ENCODE assay signal across 9 cellular contexts in the genomic region with DNA sequence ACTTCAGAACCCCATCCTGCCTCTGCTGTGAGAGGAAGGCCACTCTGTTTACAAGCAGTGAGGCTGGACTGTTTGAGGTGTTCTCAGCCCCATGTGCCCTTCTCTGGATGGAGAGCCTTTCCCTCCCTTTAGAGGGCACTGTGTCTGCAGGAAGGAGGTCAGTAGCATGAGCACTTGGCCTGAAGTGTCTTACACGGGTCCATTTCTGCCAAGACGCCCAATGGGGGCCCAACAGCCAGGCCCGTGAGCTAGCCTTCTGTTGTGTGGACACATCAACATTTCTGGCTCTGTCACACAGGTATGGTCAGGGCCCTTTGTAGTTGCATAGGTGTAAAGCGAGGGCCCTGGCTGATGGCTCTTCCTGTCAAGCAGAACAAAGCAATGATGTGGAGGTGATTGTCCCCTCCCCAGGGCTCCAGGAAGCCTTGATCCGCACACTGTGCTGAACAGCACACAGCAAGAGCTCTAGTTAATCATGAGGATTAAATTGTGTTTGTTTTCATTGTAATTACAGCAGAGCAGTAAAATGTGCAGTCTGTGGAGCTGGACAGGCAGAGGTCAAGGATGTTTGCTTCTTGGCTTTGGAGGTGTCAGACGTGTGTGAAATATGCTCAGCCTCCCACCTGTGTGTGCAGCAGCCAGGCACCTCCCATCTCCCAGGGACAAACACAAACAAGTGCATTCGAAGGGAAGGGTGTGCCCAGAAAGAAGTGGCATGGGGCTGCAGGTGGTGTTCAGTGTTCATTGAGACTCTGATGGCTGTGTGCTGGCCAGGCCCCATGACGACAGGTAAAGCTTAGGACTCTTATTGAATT.
A peak's percentile ranks its signal among the peaks of the same experiment; 100 is the strongest.
DNase-seq lines count a peak whose midpoint lies in the region; ATAC-seq, FAIRE-seq and TF ChIP-seq lines count a peak whose summit lies in the region.
"Had no signal": no experiment of that assay in that cellular context is flagged by ENCODE, and none has a peak within 500 bp of the region (broad histone marks: within the 10 kb centered on the region; RNA-seq: fewer than 3 reads in every experiment).

No MANE protein-coding gene starts in this region.

- peak overlapping the region; percentile 58 for H3K4me2 ChIP-seq in BLaER1

- intact Hi-C loops in kidney (cut with DNase I): no loop called here

- H3K36me3 ChIP-seq in BLaER1 (no peaks in the 10 kb centered on the region), kidney (ENCODE audit: control insufficient read depth in 1 of 2, insufficient read depth in 2 of 2, low read length in 2 of 2) (no peaks in the 10 kb centered on the region)
- H3K36me3 ChIP-seq: thoracic aorta had no signal

- H4K20me1 ChIP-seq in BLaER1: peaks cover 39% of the 10 kb centered on the region; the same call in 1 of the 2 replicates

- H3K9me3 ChIP-seq in BLaER1: no peaks in the 10 kb centered on the region
- no peaks in the 10 kb centered on the region for H3K9me3 ChIP-seq in kidney (ENCODE audit: control insufficient read depth in 1 of 2, low read length in 2 of 2)
- H3K9me3 ChIP-seq: thoracic aorta had no signal

- no peak overlapping the region for H3K4me3 Mint-ChIP-seq in effector memory CD8-positive, alpha-beta T cell

- H3K4me1 ChIP-seq in BLaER1 (peaks cover 79% of the 10 kb centered on the region), kidney (ENCODE audit: control insufficient read depth in 1 of 2, insufficient read depth in 1 of 2, low read depth in 1 of 2, low read length in 2 of 2) (peaks cover 18 to 21% of the 10 kb centered on the region in 2 donors)

- H3K36me3 Mint-ChIP-seq in effector memory CD8-positive, alpha-beta T cell (ENCODE audit: insufficient read depth): no peaks in the 10 kb centered on the region

- H3K27ac Mint-ChIP-seq in effector memory CD8-positive, alpha-beta T cell: no peak overlapping the region

- no peaks in the 10 kb centered on the region for H3K4me1 Mint-ChIP-seq in effector memory CD8-positive, alpha-beta T cell (ENCODE audit: low read depth in 2 of 2)

- peak; percentile 17 for DNase-seq in HCEC 1CT
- DNase-seq in RPMI7951 (ENCODE audit: low read depth): peak; percentile 27
- no peak for DNase-seq in kidney
- DNase-seq in GM19239 (ENCODE audit: insufficient read length, low spot score): no peak
- DNase-seq in effector memory CD8-positive, alpha-beta T cell: no peak
- DNase-seq in stimulated activated CD4-positive, alpha-beta T cell treated with anti-CD3 and anti-CD28 coated beads, Interleukin-2, amount 100 ng/mL, for 24 hours: no peak
- DNase-seq in NK-92 (lab: John Stamatoyannopoulos, UW; ENCODE audit: unreplicated experiment): no peak

- peaks cover 15 to 64% of the 10 kb centered on the region in 2 donors for H3K27me3 Mint-ChIP-seq in effector memory CD8-positive, alpha-beta T cell

- no peak for ATAC-seq in effector memory CD8-positive, alpha-beta T cell (replicated peaks)

- no peak overlapping the region for H3K9ac ChIP-seq in BLaER1
- no peak overlapping the region for H3K9ac ChIP-seq in kidney (ENCODE audit: low read length in 2 of 2)

- TF ChIP-seq CTCF in kidney (IDR thresholded peaks at IDR 0.05; ENCODE audit: borderline replicate concordance, extremely low read depth, insufficient read depth): peak; percentile 21

- no peak for FAIRE-seq in kidney (lab: Jason Lieb, UNC)
- FAIRE-seq in GM19239 (lab: Jason Lieb, UNC): no peak

- H3K9me3 Mint-ChIP-seq in effector memory CD8-positive, alpha-beta T cell: no peaks in the 10 kb centered on the region

- H3K27me3 ChIP-seq in BLaER1: no peaks in the 10 kb centered on the region

- H3K4me3 ChIP-seq in BLaER1 (no peak overlapping the region), kidney (ENCODE audit: low read length in 2 of 2) (no peak overlapping the region)
- H3K4me3 ChIP-seq: thoracic aorta had no signal

- H3K27ac ChIP-seq in BLaER1 (peak overlapping the region; percentile 16; the same call in 1 of the 2 replicates), kidney (ENCODE audit: low read depth in 2 of 2, low read length in 2 of 2) (no peak overlapping the region)
- H3K27ac ChIP-seq: thoracic aorta had no signal

Comparison
In these comparisons a context has a peak if more than half of its experiments do, and no peak if none do; other contexts are left out.
1. DNase-seq: peak in HCEC 1CT (single experiment) and RPMI7951 (single experiment); none in kidney (single experiment), GM19239 (single experiment), effector memory CD8-positive, alpha-beta T cell (0 of 3), stimulated activated CD4-positive, alpha-beta T cell treated with anti-CD3 and anti-CD28 coated beads, Interleukin-2, amount 100 ng/mL, for 24 hours (0 of 2) and NK-92 (single experiment).